In the genomic region with DNA sequence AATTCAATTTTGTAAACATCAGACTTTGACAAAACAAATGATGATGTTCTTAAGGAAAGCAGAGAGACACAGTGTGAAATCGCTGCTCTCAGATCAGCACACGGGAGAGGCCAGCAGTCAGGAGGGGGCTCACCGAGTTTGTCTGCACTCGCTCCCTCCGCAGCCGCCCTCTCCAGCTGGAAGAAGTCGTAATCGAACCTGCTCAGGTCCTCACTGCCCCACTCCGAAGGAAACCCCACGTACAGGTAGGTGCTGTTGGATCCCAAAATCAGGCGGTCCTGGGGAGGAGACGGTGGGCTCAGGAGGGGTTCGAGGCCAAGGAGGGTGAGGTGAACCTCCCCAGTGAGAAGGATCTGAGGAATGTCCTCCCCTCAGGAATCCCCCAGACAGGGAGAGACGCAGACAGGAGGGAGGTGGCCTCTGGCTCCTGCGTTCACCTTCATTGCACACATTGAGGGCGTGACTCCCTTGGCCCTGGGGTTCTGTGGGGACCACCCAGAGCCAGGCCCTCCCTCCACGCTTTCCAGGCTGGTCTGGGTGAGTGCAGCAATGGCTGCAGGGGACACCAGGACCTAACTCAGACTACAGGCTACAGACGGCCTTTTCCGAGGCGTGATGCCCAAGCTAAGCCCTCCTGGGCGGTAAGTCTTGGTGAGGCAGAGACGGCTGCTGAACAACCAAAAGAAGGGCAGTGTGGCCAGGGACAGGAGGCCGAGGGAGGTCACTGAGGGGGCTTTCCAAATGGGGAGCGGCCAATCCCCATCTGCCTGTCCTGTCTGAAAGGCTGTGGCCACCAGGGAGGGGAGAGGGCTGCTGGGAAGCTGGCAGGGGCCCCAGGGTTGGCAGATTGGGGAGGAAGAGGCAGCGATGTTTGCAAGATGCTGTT, we compare ENCODE assay signal across 18 cellular contexts.
A peak's percentile ranks its signal among the peaks of the same experiment; 100 is the strongest.
DNase-seq lines count a peak whose midpoint lies in the region; ATAC-seq and TF ChIP-seq lines count a peak whose summit lies in the region.
"Had no signal": no experiment of that assay in that cellular context is flagged by ENCODE, and none has a peak within 500 bp of the region (broad histone marks: within the 10 kb centered on the region; RNA-seq: fewer than 3 reads in every experiment).

No MANE protein-coding gene starts in this region.

- DNase-seq in CD8-positive, alpha-beta T cell: no peak
- DNase-seq in neuronal stem cell (ENCODE audit: low spot score) (no peak), NCI-H187 treated with DMSO at 0.1 percent for 48 hours (lab: John Stamatoyannopoulos, UW) (no peak), omental fat pad (ENCODE audit: low spot score) (no peak)
- DNase-seq: activated CD4-positive, alpha-beta T cell treated with anti-CD3 and anti-CD28 coated beads for 36 hours; activated CD8-positive, alpha-beta memory T cell treated with anti-CD3 and anti-CD28 coated beads, Interleukin-2, amount 50 U/mL, for 48 hours; activated naive CD4-positive, alpha-beta T cell treated with Interleukin-2 at 50 U/mL for 16 hours; COR-L47; NCI-H1092 treated with DMSO at 0.1 percent for 48 hours; NCI-H774 had no signal

- POLR2A ChIA-PET in CD8-positive, alpha-beta T cell (lab: Charles Lee): no interaction called here

- no peak overlapping the region for H3K4ac ChIP-seq in neuronal stem cell (ENCODE audit: low read length)

- peak overlapping the region; percentile 66 for H2AFZ ChIP-seq in neuronal stem cell (ENCODE audit: low read length)

- intact Hi-C loops in CD8-positive, alpha-beta T cell (cut with DNase I, micrococcal nuclease): no loop called here

- no peak overlapping the region for H3K27ac ChIP-seq in CD8-positive, alpha-beta T cell (ENCODE audit: low read depth, low read length)
- no peak overlapping the region for H3K27ac ChIP-seq in neuronal stem cell (replicated peaks; ENCODE audit: low read length)
- H3K27ac ChIP-seq: epithelial cell of prostate, vagina had no signal

- H3K9ac ChIP-seq in iPS-15b (ENCODE audit: low read depth, low read length) (peak overlapping the region; percentile 37), neuronal stem cell (ENCODE audit: low read depth, low read length, poor library complexity) (peak overlapping the region; percentile 7)

- peak overlapping the region; percentile 11 for H3K23ac ChIP-seq in neuronal stem cell (ENCODE audit: low read depth, low read length, poor library complexity)

- no peak overlapping the region for H4K91ac ChIP-seq in neuronal stem cell (ENCODE audit: low read depth, low read length, poor library complexity)

- peak overlapping the region; percentile 77 for H2AK5ac ChIP-seq in neuronal stem cell (ENCODE audit: low read depth, low read length)

- H3K18ac ChIP-seq in neuronal stem cell (ENCODE audit: low read length): peak overlapping the region; percentile 44

- peak overlapping the region; percentile 35 for H3K4me3 Mint-ChIP-seq in CD8-positive, alpha-beta T cell
- H3K4me3 Mint-ChIP-seq: activated CD4-positive, alpha-beta T cell treated with anti-CD3 and anti-CD28 coated beads for 36 hours; natural killer cell treated with Interleukin-12 subunit alpha and Interleukin-12 subunit beta and Interleukin-15 and Interleukin-18, amount 100 ng/mL, for 72 hours had no signal

- no peak overlapping the region for H2BK12ac ChIP-seq in neuronal stem cell (ENCODE audit: low read length)

- H3K79me1 ChIP-seq in neuronal stem cell (ENCODE audit: low read depth, low read length): no peaks in the 10 kb centered on the region

- no peak overlapping the region for H4K8ac ChIP-seq in neuronal stem cell (ENCODE audit: low read depth, low read length)

- no peak overlapping the region for H2BK5ac ChIP-seq in neuronal stem cell (ENCODE audit: low read length)

- no CpG with 5 or more reads among the region's 25 CpGs for WGBS in neuronal stem cell (ENCODE audit: extremely low coverage in 2 of 2, insufficient read length in 2 of 2, insufficient replicate concordance in 1 of 2), 2 donors

- no peak for TF ChIP-seq CTCF in CD8-positive, alpha-beta T cell (IDR thresholded peaks at IDR 0.05)
- no peak for TF ChIP-seq CTCF in omental fat pad (IDR thresholded peaks at IDR 0.05)

- no peak overlapping the region for H3K4me3 ChIP-seq in CD8-positive, alpha-beta T cell (ENCODE audit: low read depth, low read length)
- no peak overlapping the region for H3K4me3 ChIP-seq in iPS-15b (ENCODE audit: low read depth, low read length)
- no peak overlapping the region for H3K4me3 ChIP-seq in neuronal stem cell (ENCODE audit: low read length in 2 of 2)
- H3K4me3 ChIP-seq: lung had no signal

- H3K9me3 ChIP-seq in CD8-positive, alpha-beta T cell (ENCODE audit: low read length): no peaks in the 10 kb centered on the region
- no peaks in the 10 kb centered on the region for H3K9me3 ChIP-seq in iPS-15b (ENCODE audit: control insufficient read depth, insufficient read depth, low read length)
- H3K9me3 ChIP-seq in neuronal stem cell (replicated peaks in 1 of 2; ENCODE audit: control insufficient read depth in 2 of 2, insufficient read depth in 1 of 2, low read depth in 1 of 2, low read length in 2 of 2): peaks cover 0 to 2% of the 10 kb centered on the region in 2 donors
- H3K9me3 ChIP-seq: vagina had no signal

- H3K4me1 ChIP-seq in CD8-positive, alpha-beta T cell (ENCODE audit: insufficient read depth, low read length): peaks cover 13% of the 10 kb centered on the region
- H3K4me1 ChIP-seq in iPS-15b (ENCODE audit: control insufficient read depth, insufficient read depth, low read length) (peaks cover 14% of the 10 kb centered on the region), neuronal stem cell (ENCODE audit: control insufficient read depth in 2 of 2, insufficient read depth in 1 of 2, low read depth in 1 of 2, low read length in 2 of 2) (peaks cover 9 to 23% of the 10 kb centered on the region in 2 donors)

- no peaks in the 10 kb centered on the region for H3K27me3 ChIP-seq in CD8-positive, alpha-beta T cell (ENCODE audit: insufficient read depth, low read length)
- H3K27me3 ChIP-seq in iPS-15b (ENCODE audit: control insufficient read depth, insufficient read depth, low read length) (no peaks in the 10 kb centered on the region), neuronal stem cell (ENCODE audit: control insufficient read depth in 3 of 3, insufficient read depth in 3 of 3, low read depth in 1 of 3, low read length in 3 of 3) (no peaks in the 10 kb centered on the region)
- H3K27me3 ChIP-seq: vagina had no signal

- no peak overlapping the region for H3K27ac Mint-ChIP-seq in CD8-positive, alpha-beta T cell
- H3K27ac Mint-ChIP-seq: activated CD4-positive, alpha-beta T cell treated with anti-CD3 and anti-CD28 coated beads for 36 hours; natural killer cell treated with Interleukin-12 subunit alpha and Interleukin-12 subunit beta and Interleukin-15 and Interleukin-18, amount 100 ng/mL, for 72 hours had no signal

- CTCF ChIA-PET in CD8-positive, alpha-beta T cell (lab: Charles Lee): no interaction called here

- no peaks in the 10 kb centered on the region for H3K36me3 Mint-ChIP-seq in CD8-positive, alpha-beta T cell
- H3K36me3 Mint-ChIP-seq: natural killer cell treated with Interleukin-12 subunit alpha and Interleukin-12 subunit beta and Interleukin-15 and Interleukin-18, amount 100 ng/mL, for 72 hours had no signal

- peaks cover 12% of the 10 kb centered on the region for H3K4me1 Mint-ChIP-seq in CD8-positive, alpha-beta T cell (ENCODE audit: low read depth)

- H3K27me3 Mint-ChIP-seq in CD8-positive, alpha-beta T cell (ENCODE audit: low read depth): peaks cover 19% of the 10 kb centered on the region

- no peak overlapping the region for H3K4me2 ChIP-seq in neuronal stem cell (ENCODE audit: insufficient read depth, low read length, poor library complexity, severe bottlenecking)

- ATAC-seq in CD8-positive, alpha-beta T cell: no peak
- peak; percentile 5; the same call in 1 of the 3 replicates for ATAC-seq in SK-N-SH treated with all-trans-retinoic acid at 6 μM for 48 hours
- no peak for ATAC-seq in omental fat pad (ENCODE audit: low FRiP score)
- no peak for ATAC-seq in HG02852 (IDR thresholded peaks at IDR 0.05; ENCODE audit: unreplicated experiment)
- ATAC-seq in HG02938 (IDR thresholded peaks at IDR 0.05; ENCODE audit: unreplicated experiment): no peak
- ATAC-seq: activated CD4-positive, alpha-beta T cell treated with anti-CD3 and anti-CD28 coated beads for 36 hours; natural killer cell treated with Interleukin-12 subunit alpha and Interleukin-12 subunit beta and Interleukin-15 and Interleukin-18, amount 100 ng/mL, for 72 hours had no signal

- peak overlapping the region; percentile 51 for H2BK15ac ChIP-seq in neuronal stem cell (ENCODE audit: low read length)

- no peaks in the 10 kb centered on the region for H3K36me3 ChIP-seq in CD8-positive, alpha-beta T cell (ENCODE audit: insufficient read depth, low read length)
- H3K36me3 ChIP-seq in iPS-15b (ENCODE audit: control insufficient read depth, insufficient read depth, low read length): peaks cover 3% of the 10 kb centered on the region
- H3K36me3 ChIP-seq in neuronal stem cell (replicated peaks in 1 of 2; ENCODE audit: control insufficient read depth in 2 of 2, insufficient read depth in 2 of 2, low read length in 2 of 2): no peaks in the 10 kb centered on the region
- H3K36me3 ChIP-seq: vagina had no signal

- H3K14ac ChIP-seq in neuronal stem cell (ENCODE audit: low read length): no peak overlapping the region

- H3K9me3 Mint-ChIP-seq in CD8-positive, alpha-beta T cell: no peaks in the 10 kb centered on the region
- H3K9me3 Mint-ChIP-seq: natural killer cell treated with Interleukin-12 subunit alpha and Interleukin-12 subunit beta and Interleukin-15 and Interleukin-18, amount 100 ng/mL, for 72 hours had no signal

- peak overlapping the region; percentile 69 for H2BK120ac ChIP-seq in neuronal stem cell (ENCODE audit: low read depth, low read length)

TF ChIP-seq in SK-N-SH treated with all-trans-retinoic acid at 6 μM for 48 hours, 23 proteins besides CTCF, POLR2A, EP300 and RAD21 (continues in another document):
- TF ChIP-seq, protein P1, sequence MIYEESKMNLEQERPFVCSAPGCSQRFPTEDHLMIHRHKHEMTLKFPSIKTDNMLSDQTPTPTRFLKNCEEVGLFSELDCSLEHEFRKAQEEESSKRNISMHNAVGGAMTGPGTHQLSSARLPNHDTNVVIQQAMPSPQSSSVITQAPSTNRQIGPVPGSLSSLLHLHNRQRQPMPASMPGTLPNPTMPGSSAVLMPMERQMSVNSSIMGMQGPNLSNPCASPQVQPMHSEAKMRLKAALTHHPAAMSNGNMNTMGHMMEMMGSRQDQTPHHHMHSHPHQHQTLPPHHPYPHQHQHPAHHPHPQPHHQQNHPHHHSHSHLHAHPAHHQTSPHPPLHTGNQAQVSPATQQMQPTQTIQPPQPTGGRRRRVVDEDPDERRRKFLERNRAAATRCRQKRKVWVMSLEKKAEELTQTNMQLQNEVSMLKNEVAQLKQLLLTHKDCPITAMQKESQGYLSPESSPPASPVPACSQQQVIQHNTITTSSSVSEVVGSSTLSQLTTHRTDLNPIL (CRISPR knock-in tag; IDR thresholded peaks at IDR 0.05; ENCODE audit: low read depth): no peak
- TF ChIP-seq ZC3H10 (CRISPR knock-in tag; IDR thresholded peaks at IDR 0.05): no peak
- TF ChIP-seq BACH2 (CRISPR knock-in tag; IDR thresholded peaks at IDR 0.05; ENCODE audit: borderline replicate concordance): no peak
